Comparison of ENCODE assay signal across 8 cellular contexts in genomic region chr6:137219664-137220252, GRCh38. TPM values are rescaled to one million over a fixed set of nuclear protein-coding genes. Genes with fewer than 3 reads are reported as not detected.
DNase-seq lines count a peak whose midpoint lies in the region; ATAC-seq and TF ChIP-seq lines count a peak whose summit lies in the region.

No MANE protein-coding gene starts in this region.

- no peak for DNase-seq in glutamatergic neuron
- no peak for DNase-seq in stimulated activated naive CD8-positive, alpha-beta T cell treated with anti-CD3 and anti-CD28 coated beads, Interleukin-15, amount 100 ng/mL, for 72 hours
- no peak for DNase-seq in stimulated activated CD4-positive, alpha-beta T cell treated with anti-CD3 and anti-CD28 coated beads, Interleukin-12 subunit alpha, Interleukin-12 subunit beta, amount 100 ng/mL, for 4 hours
- no peak for DNase-seq in NCI-H1417 (lab: John Stamatoyannopoulos, UW)

- H3K4me1 Mint-ChIP-seq in glutamatergic neuron (ENCODE audit: low read depth, unreplicated experiment), result peaks cover 18% of the 10 kb centered on the region
- peaks cover 53% of the 10 kb centered on the region for H3K4me1 Mint-ChIP-seq in stimulated activated naive CD8-positive, alpha-beta T cell treated with anti-CD3 and anti-CD28 coated beads, Interleukin-15, amount 100 ng/mL, for 72 hours

- peaks cover 3% of the 10 kb centered on the region for H3K27me3 Mint-ChIP-seq in glutamatergic neuron (ENCODE audit: unreplicated experiment)
- H3K27me3 Mint-ChIP-seq in stimulated activated naive CD8-positive, alpha-beta T cell treated with anti-CD3 and anti-CD28 coated beads, Interleukin-15, amount 100 ng/mL, for 72 hours, result no peaks in the 10 kb centered on the region

- no peaks in the 10 kb centered on the region for H3K9me3 Mint-ChIP-seq in glutamatergic neuron (ENCODE audit: unreplicated experiment)
- no peaks in the 10 kb centered on the region for H3K9me3 Mint-ChIP-seq in stimulated activated naive CD8-positive, alpha-beta T cell treated with anti-CD3 and anti-CD28 coated beads, Interleukin-15, amount 100 ng/mL, for 72 hours

- H3K27ac Mint-ChIP-seq in glutamatergic neuron (ENCODE audit: unreplicated experiment), result no peak overlapping the region
- H3K27ac Mint-ChIP-seq in stimulated activated naive CD8-positive, alpha-beta T cell treated with anti-CD3 and anti-CD28 coated beads, Interleukin-15, amount 100 ng/mL, for 72 hours, result peak overlapping the region; percentile 53 to 94

- H3K27ac ChIP-seq in 22Rv1, result peak overlapping the region; percentile 83

- H3K36me3 Mint-ChIP-seq in glutamatergic neuron (ENCODE audit: unreplicated experiment), result no peaks in the 10 kb centered on the region

- TF ChIP-seq CTCF in 22Rv1 (IDR thresholded peaks at IDR 0.05) (no peak), glutamatergic neuron (IDR thresholded peaks at IDR 0.05; ENCODE audit: partially characterized antibody, unreplicated experiment) (no peak)

- H3K4me3 Mint-ChIP-seq in glutamatergic neuron (ENCODE audit: unreplicated experiment), result peak overlapping the region; percentile 76
- peak overlapping the region; percentile 92 to 100 for H3K4me3 Mint-ChIP-seq in stimulated activated naive CD8-positive, alpha-beta T cell treated with anti-CD3 and anti-CD28 coated beads, Interleukin-15, amount 100 ng/mL, for 72 hours

- ATAC-seq in GM19467 (IDR thresholded peaks at IDR 0.05; ENCODE audit: unreplicated experiment) (peak; percentile 6), SK-N-SH treated with all-trans-retinoic acid at 6 μM for 48 hours (peak; percentile 19), GM18909 (IDR thresholded peaks at IDR 0.05; ENCODE audit: poor library complexity, unreplicated experiment) (no peak)
- peak; percentile 2 for ATAC-seq in stimulated activated naive CD8-positive, alpha-beta T cell treated with anti-CD3 and anti-CD28 coated beads, Interleukin-15, amount 100 ng/mL, for 72 hours

TF ChIP-seq in SK-N-SH treated with all-trans-retinoic acid at 6 μM for 48 hours, 23 proteins besides CTCF, POLR2A, EP300 and RAD21:
- TF ChIP-seq ZFP3 (CRISPR knock-in tag; IDR thresholded peaks at IDR 0.05) (no peak), POU6F1 (CRISPR knock-in tag; IDR thresholded peaks at IDR 0.05; ENCODE audit: borderline replicate concordance, low read depth) (no peak), ESRRG (CRISPR knock-in tag; IDR thresholded peaks at IDR 0.05) (no peak), TCF4 (CRISPR knock-in tag; IDR thresholded peaks at IDR 0.05; ENCODE audit: borderline replicate concordance) (no peak), CREB5 (CRISPR knock-in tag; IDR thresholded peaks at IDR 0.05; ENCODE audit: low read depth) (no peak), BACH2 (CRISPR knock-in tag; IDR thresholded peaks at IDR 0.05; ENCODE audit: borderline replicate concordance) (no peak), OSR1 (CRISPR knock-in tag; IDR thresholded peaks at IDR 0.05) (no peak), ZNF70 (CRISPR knock-in tag; IDR thresholded peaks at IDR 0.05) (no peak), ZC3H10 (CRISPR knock-in tag; IDR thresholded peaks at IDR 0.05) (no peak), RARB (CRISPR knock-in tag; IDR thresholded peaks at IDR 0.05) (no peak), ZNF8 (CRISPR knock-in tag; IDR thresholded peaks at IDR 0.05) (no peak), ZFP30 (CRISPR knock-in tag; IDR thresholded peaks at IDR 0.05) (no peak), ISL1 (CRISPR knock-in tag; IDR thresholded peaks at IDR 0.05) (no peak), GLIS3 (CRISPR knock-in tag; IDR thresholded peaks at IDR 0.05) (no peak), ARNTL (CRISPR knock-in tag; IDR thresholded peaks at IDR 0.05; ENCODE audit: borderline replicate concordance, low read depth) (no peak), TOX (CRISPR knock-in tag; IDR thresholded peaks at IDR 0.05; ENCODE audit: borderline replicate concordance) (no peak), SNAI2 (CRISPR knock-in tag; IDR thresholded peaks at IDR 0.05) (no peak)
- TF ChIP-seq, protein P1, sequence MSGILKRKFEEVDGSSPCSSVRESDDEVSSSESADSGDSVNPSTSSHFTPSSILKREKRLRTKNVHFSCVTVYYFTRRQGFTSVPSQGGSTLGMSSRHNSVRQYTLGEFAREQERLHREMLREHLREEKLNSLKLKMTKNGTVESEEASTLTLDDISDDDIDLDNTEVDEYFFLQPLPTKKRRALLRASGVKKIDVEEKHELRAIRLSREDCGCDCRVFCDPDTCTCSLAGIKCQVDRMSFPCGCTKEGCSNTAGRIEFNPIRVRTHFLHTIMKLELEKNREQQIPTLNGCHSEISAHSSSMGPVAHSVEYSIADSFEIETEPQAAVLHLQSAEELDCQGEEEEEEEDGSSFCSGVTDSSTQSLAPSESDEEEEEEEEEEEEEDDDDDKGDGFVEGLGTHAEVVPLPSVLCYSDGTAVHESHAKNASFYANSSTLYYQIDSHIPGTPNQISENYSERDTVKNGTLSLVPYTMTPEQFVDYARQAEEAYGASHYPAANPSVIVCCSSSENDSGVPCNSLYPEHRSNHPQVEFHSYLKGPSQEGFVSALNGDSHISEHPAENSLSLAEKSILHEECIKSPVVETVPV (CRISPR knock-in tag; IDR thresholded peaks at IDR 0.05), result no peak
- TF ChIP-seq, protein P2, sequence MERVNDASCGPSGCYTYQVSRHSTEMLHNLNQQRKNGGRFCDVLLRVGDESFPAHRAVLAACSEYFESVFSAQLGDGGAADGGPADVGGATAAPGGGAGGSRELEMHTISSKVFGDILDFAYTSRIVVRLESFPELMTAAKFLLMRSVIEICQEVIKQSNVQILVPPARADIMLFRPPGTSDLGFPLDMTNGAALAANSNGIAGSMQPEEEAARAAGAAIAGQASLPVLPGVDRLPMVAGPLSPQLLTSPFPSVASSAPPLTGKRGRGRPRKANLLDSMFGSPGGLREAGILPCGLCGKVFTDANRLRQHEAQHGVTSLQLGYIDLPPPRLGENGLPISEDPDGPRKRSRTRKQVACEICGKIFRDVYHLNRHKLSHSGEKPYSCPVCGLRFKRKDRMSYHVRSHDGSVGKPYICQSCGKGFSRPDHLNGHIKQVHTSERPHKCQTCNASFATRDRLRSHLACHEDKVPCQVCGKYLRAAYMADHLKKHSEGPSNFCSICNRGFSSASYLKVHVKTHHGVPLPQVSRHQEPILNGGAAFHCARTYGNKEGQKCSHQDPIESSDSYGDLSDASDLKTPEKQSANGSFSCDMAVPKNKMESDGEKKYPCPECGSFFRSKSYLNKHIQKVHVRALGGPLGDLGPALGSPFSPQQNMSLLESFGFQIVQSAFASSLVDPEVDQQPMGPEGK (CRISPR knock-in tag; IDR thresholded peaks at IDR 0.05; ENCODE audit: borderline replicate concordance), result no peak

RNA-seq across cellular contexts. Expression of gene IFNGR1, which starts 0.6 kb away (rescaled TPM):
- 36.4 TPM for total RNA-seq in glutamatergic neuron (ENCODE audit: unreplicated experiment)

RNA-seq across cellular contexts. Expression of gene IL22RA2, which starts 46.3 kb away (rescaled TPM):
- not detected for total RNA-seq in glutamatergic neuron (ENCODE audit: unreplicated experiment)
